Comparison of ENCODE assay signal across 18 cellular contexts in the genomic region with DNA sequence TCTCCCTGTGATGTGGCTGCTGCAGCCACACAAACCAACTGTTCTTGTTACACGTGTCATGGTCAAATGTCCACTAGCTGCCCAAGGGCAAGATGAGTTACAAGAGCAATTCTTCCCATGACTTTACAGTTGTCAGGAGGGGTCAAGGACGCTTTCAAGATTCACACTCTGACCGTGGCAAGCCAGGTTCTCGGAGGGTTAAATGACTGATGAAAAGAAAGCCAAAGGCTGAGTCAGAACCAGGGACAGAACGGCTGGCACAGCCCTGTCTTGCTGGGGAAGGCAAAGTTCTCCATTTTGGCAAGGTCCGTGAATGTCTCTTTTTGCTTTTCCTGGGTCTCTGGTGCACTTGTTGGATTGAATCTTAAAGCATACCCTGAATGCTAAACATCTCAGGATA.
DNase-seq lines count a peak whose midpoint lies in the region; ATAC-seq lines count a peak whose summit lies in the region.
"Had no signal": no experiment of that assay in that cellular context is flagged by ENCODE, and none has a peak within 500 bp of the region (broad histone marks: within the 10 kb centered on the region; RNA-seq: fewer than 3 reads in every experiment).

No MANE protein-coding gene starts in this region.

- no peak overlapping the region for H2AK5ac ChIP-seq in neuronal stem cell (ENCODE audit: low read depth, low read length)

- peaks cover 0 to 4% of the 10 kb centered on the region in 2 donors for H3K4me1 ChIP-seq in neuronal stem cell (ENCODE audit: control insufficient read depth in 2 of 2, insufficient read depth in 1 of 2, low read depth in 1 of 2, low read length in 2 of 2)
- H3K4me1 ChIP-seq: A549; BLaER1 treated with 17β-estradiol and CSF1 and Interleukin-3, amounts not matched to agents 10 nM and 100 nM; Caco-2 had no signal

- no peak overlapping the region for H2BK120ac ChIP-seq in neuronal stem cell (ENCODE audit: low read depth, low read length)

- H4K91ac ChIP-seq in neuronal stem cell (ENCODE audit: low read depth, low read length, poor library complexity): no peak overlapping the region

- no peaks in the 10 kb centered on the region for H3K9me3 Mint-ChIP-seq in activated naive CD4-positive, alpha-beta T cell treated with anti-CD3 and anti-CD28 coated beads, Interleukin-2, amount 50 U/mL, for 24 hours
- no peaks in the 10 kb centered on the region for H3K9me3 Mint-ChIP-seq in effector memory CD8-positive, alpha-beta T cell
- H3K9me3 Mint-ChIP-seq in stimulated activated effector memory CD8-positive, alpha-beta T cell treated with anti-CD3 and anti-CD28 coated beads, Interleukin-12 subunit alpha, Interleukin-12 subunit beta, amount 100 ng/mL, for 72 hours: no peaks in the 10 kb centered on the region

- H3K4me3 ChIP-seq in MG63 (no peak overlapping the region), neuronal stem cell (ENCODE audit: low read length in 2 of 2) (no peak overlapping the region)
- H3K4me3 ChIP-seq: A549; BLaER1 treated with 17β-estradiol and CSF1 and Interleukin-3, amounts not matched to agents 10 nM and 100 nM had no signal

- no peak overlapping the region for H2BK5ac ChIP-seq in neuronal stem cell (ENCODE audit: low read length)

- H3K4ac ChIP-seq in neuronal stem cell (ENCODE audit: low read length): no peak overlapping the region

- DNase-seq in activated naive CD4-positive, alpha-beta T cell treated with Interleukin-2 at 50 U/mL for 16 hours: no peak
- DNase-seq in MG63 (peak; percentile 24), cerebellum (ENCODE audit: low spot score) (no peak), neuronal stem cell (ENCODE audit: low spot score) (no peak)
- DNase-seq in effector memory CD8-positive, alpha-beta T cell: no peak
- DNase-seq in stimulated activated effector memory CD8-positive, alpha-beta T cell treated with anti-CD3 and anti-CD28 coated beads, Interleukin-12 subunit alpha, Interleukin-12 subunit beta, amount 100 ng/mL, for 72 hours (ENCODE audit: low spot score in 2 of 2): no peak
- no peak for DNase-seq in stimulated activated naive CD4-positive, alpha-beta T cell (lab: John Stamatoyannopoulos, UW)
- DNase-seq: Caco-2, DMS153, KG1, NCI-H1048, NCI-H1436 treated with DMSO at 0.1 percent for 48 hours, NCI-H2029 treated with DMSO at 0.1 percent for 48 hours, NCI-H510A, NCI-H82 had no signal

- no peak overlapping the region for H2BK15ac ChIP-seq in neuronal stem cell (ENCODE audit: low read length)

- no peaks in the 10 kb centered on the region for H3K27me3 ChIP-seq in MG63
- peaks cover 0 to 3% (median 0%) of the 10 kb centered on the region in 3 experiments for H3K27me3 ChIP-seq in neuronal stem cell (ENCODE audit: control insufficient read depth in 3 of 3, insufficient read depth in 3 of 3, low read depth in 1 of 3, low read length in 3 of 3)
- H3K27me3 ChIP-seq: BLaER1 treated with 17β-estradiol and CSF1 and Interleukin-3, amounts not matched to agents 10 nM and 100 nM had no signal

- H3K4me2 ChIP-seq in neuronal stem cell (ENCODE audit: insufficient read depth, low read length, poor library complexity, severe bottlenecking): no peak overlapping the region
- H3K4me2 ChIP-seq: A549; BLaER1 treated with 17β-estradiol and CSF1 and Interleukin-3, amounts not matched to agents 10 nM and 100 nM had no signal

- H3K36me3 ChIP-seq in MG63: no peaks in the 10 kb centered on the region
- no peaks in the 10 kb centered on the region for H3K36me3 ChIP-seq in neuronal stem cell (replicated peaks in 1 of 2; ENCODE audit: control insufficient read depth in 2 of 2, insufficient read depth in 2 of 2, low read length in 2 of 2)
- H3K36me3 ChIP-seq: BLaER1 treated with 17β-estradiol and CSF1 and Interleukin-3, amounts not matched to agents 10 nM and 100 nM had no signal

- H3K9me3 ChIP-seq in MG63 (no peaks in the 10 kb centered on the region), neuronal stem cell (replicated peaks in 1 of 2; ENCODE audit: control insufficient read depth in 2 of 2, insufficient read depth in 1 of 2, low read depth in 1 of 2, low read length in 2 of 2) (no peaks in the 10 kb centered on the region)
- H3K9me3 ChIP-seq: A549; BLaER1 treated with 17β-estradiol and CSF1 and Interleukin-3, amounts not matched to agents 10 nM and 100 nM; Caco-2 had no signal

- H3K23ac ChIP-seq in neuronal stem cell (ENCODE audit: low read depth, low read length, poor library complexity): no peak overlapping the region

- H3K27ac ChIP-seq in neuronal stem cell (replicated peaks; ENCODE audit: low read length): no peak overlapping the region
- H3K27ac ChIP-seq: A549; BLaER1 treated with 17β-estradiol and CSF1 and Interleukin-3, amounts not matched to agents 10 nM and 100 nM had no signal

- peak overlapping the region; percentile 31 for H3K27ac Mint-ChIP-seq in activated naive CD4-positive, alpha-beta T cell treated with anti-CD3 and anti-CD28 coated beads, Interleukin-2, amount 50 U/mL, for 24 hours
- no peak overlapping the region for H3K27ac Mint-ChIP-seq in effector memory CD8-positive, alpha-beta T cell
- H3K27ac Mint-ChIP-seq in stimulated activated effector memory CD8-positive, alpha-beta T cell treated with anti-CD3 and anti-CD28 coated beads, Interleukin-12 subunit alpha, Interleukin-12 subunit beta, amount 100 ng/mL, for 72 hours: peak overlapping the region; percentile 1

- no peak overlapping the region for H4K8ac ChIP-seq in neuronal stem cell (ENCODE audit: low read depth, low read length)

- no peak overlapping the region for H2AFZ ChIP-seq in neuronal stem cell (ENCODE audit: low read length)

- no peak overlapping the region for H2BK12ac ChIP-seq in neuronal stem cell (ENCODE audit: low read length)

- no peak overlapping the region for H3K4me3 Mint-ChIP-seq in activated naive CD4-positive, alpha-beta T cell treated with anti-CD3 and anti-CD28 coated beads, Interleukin-2, amount 50 U/mL, for 24 hours
- H3K4me3 Mint-ChIP-seq in effector memory CD8-positive, alpha-beta T cell: peak overlapping the region; percentile 67 to 83
- peak overlapping the region; percentile 12 for H3K4me3 Mint-ChIP-seq in stimulated activated effector memory CD8-positive, alpha-beta T cell treated with anti-CD3 and anti-CD28 coated beads, Interleukin-12 subunit alpha, Interleukin-12 subunit beta, amount 100 ng/mL, for 72 hours

- no peak for ATAC-seq in effector memory CD8-positive, alpha-beta T cell (replicated peaks)
- no peak for ATAC-seq in stimulated activated effector memory CD8-positive, alpha-beta T cell treated with anti-CD3 and anti-CD28 coated beads, Interleukin-12 subunit alpha, Interleukin-12 subunit beta, amount 100 ng/mL, for 72 hours
- ATAC-seq: A549 had no signal

- no peak overlapping the region for H3K9ac ChIP-seq in neuronal stem cell (ENCODE audit: low read depth, low read length, poor library complexity)
- H3K9ac ChIP-seq: BLaER1 treated with 17β-estradiol and CSF1 and Interleukin-3, amounts not matched to agents 10 nM and 100 nM had no signal

- no peaks in the 10 kb centered on the region for H3K79me1 ChIP-seq in neuronal stem cell (ENCODE audit: low read depth, low read length)

- H3K27me3 Mint-ChIP-seq in activated naive CD4-positive, alpha-beta T cell treated with anti-CD3 and anti-CD28 coated beads, Interleukin-2, amount 50 U/mL, for 24 hours: no peaks in the 10 kb centered on the region
- H3K27me3 Mint-ChIP-seq in effector memory CD8-positive, alpha-beta T cell: no peaks in the 10 kb centered on the region

- no peak overlapping the region for H3K18ac ChIP-seq in neuronal stem cell (ENCODE audit: low read length)

- WGBS in neuronal stem cell (ENCODE audit: extremely low coverage in 2 of 2, insufficient read length in 2 of 2, insufficient replicate concordance in 1 of 2), 2 donors: no CpG with 5 or more reads among the region's 6 CpGs

- H3K4me1 Mint-ChIP-seq in activated naive CD4-positive, alpha-beta T cell treated with anti-CD3 and anti-CD28 coated beads, Interleukin-2, amount 50 U/mL, for 24 hours: peaks cover 80% of the 10 kb centered on the region
- peaks cover 64 to 66% of the 10 kb centered on the region in 2 donors for H3K4me1 Mint-ChIP-seq in effector memory CD8-positive, alpha-beta T cell (ENCODE audit: low read depth in 2 of 2)
- peaks cover 75% of the 10 kb centered on the region for H3K4me1 Mint-ChIP-seq in stimulated activated effector memory CD8-positive, alpha-beta T cell treated with anti-CD3 and anti-CD28 coated beads, Interleukin-12 subunit alpha, Interleukin-12 subunit beta, amount 100 ng/mL, for 72 hours

- H3K36me3 Mint-ChIP-seq in activated naive CD4-positive, alpha-beta T cell treated with anti-CD3 and anti-CD28 coated beads, Interleukin-2, amount 50 U/mL, for 24 hours: no peaks in the 10 kb centered on the region
- peaks cover 15% of the 10 kb centered on the region for H3K36me3 Mint-ChIP-seq in effector memory CD8-positive, alpha-beta T cell (ENCODE audit: insufficient read depth)
- H3K36me3 Mint-ChIP-seq in stimulated activated effector memory CD8-positive, alpha-beta T cell treated with anti-CD3 and anti-CD28 coated beads, Interleukin-12 subunit alpha, Interleukin-12 subunit beta, amount 100 ng/mL, for 72 hours: peaks cover 18% of the 10 kb centered on the region

- no peak overlapping the region for H3K14ac ChIP-seq in neuronal stem cell (ENCODE audit: low read length)

Comparison
In these comparisons a context has a peak if more than half of its experiments do, and no peak if none do; other contexts are left out.
1. H3K27ac Mint-ChIP-seq: peak in activated naive CD4-positive, alpha-beta T cell treated with anti-CD3 and anti-CD28 coated beads, Interleukin-2, amount 50 U/mL, for 24 hours (single experiment) and stimulated activated effector memory CD8-positive, alpha-beta T cell treated with anti-CD3 and anti-CD28 coated beads, Interleukin-12 subunit alpha, Interleukin-12 subunit beta, amount 100 ng/mL, for 72 hours (single experiment); none in effector memory CD8-positive, alpha-beta T cell (0 of 2).